ENCODE assay signal across 8 cellular contexts in the genomic region with DNA sequence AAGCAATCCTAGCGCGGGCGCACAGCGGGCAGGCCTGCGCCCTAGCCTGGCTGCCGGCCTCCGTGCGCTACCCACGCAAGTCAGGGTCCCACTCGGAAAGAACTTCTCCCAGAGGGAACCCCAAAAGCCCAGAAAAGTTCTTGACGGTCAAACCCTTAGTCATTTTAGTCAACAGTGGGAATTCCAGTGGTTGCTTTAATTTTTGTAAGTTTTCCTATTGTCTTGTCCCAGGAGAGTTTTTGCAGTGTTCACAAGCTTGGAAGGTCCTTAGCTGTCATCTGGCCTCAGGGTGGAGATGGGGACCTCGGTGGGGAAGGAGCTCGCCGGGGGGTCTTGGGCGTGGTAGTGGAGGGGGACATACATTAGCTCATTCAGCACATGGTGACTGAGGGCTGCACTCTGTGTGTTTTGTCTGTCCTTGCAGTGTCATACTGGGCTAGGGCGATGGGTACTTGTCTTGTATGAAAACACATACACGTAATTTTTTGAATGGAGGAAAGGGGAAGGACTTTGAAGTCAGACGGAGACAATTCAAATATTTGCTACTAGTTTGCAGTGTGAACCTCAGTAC. TPM values are rescaled to one million over a fixed set of nuclear protein-coding genes. Genes with fewer than 3 reads are reported as not detected.
A peak's percentile ranks its signal among the peaks of the same experiment; 100 is the strongest.
DNase-seq lines count a peak whose midpoint lies in the region; ATAC-seq, FAIRE-seq and TF ChIP-seq lines count a peak whose summit lies in the region.

No MANE protein-coding gene starts in this region.

- CTCF ChIA-PET in A673 (lab: Charles Lee), result no interaction called here
- CTCF ChIA-PET in GM10248 (lab: Yijun Ruan, JAX), result interaction anchor here (1.0 to 2.3 kb wide), 6 partner anchors 8 to 32 kb away, joined by 3 to 6 read pairs (median 3); no protein-coding TSS in a partner anchor
- CTCF ChIA-PET in IMR-90 (lab: Yijun Ruan, JAX), result no interaction called here

- peak overlapping the region; percentile 42 for H4K91ac ChIP-seq in IMR-90 (ENCODE audit: insufficient read depth, low read depth, low read length)

- H3K56ac ChIP-seq in IMR-90 (ENCODE audit: extremely low read depth, insufficient read depth, low read length), result peak overlapping the region; percentile 65

- H3K18ac ChIP-seq in IMR-90 (ENCODE audit: low read depth, low read length), result peak overlapping the region; percentile 12; the same call in 1 of the 2 replicates

- TF ChIP-seq CTCF in A673 (conservative IDR thresholded peaks at IDR 0.05; ENCODE audit: low read depth, low read length) (no peak), GM10248 (IDR thresholded peaks at IDR 0.05; ENCODE audit: control extremely low read depth, extremely low read depth, low read depth, missing control alignments) (no peak), IMR-90 (conservative IDR thresholded peaks at IDR 0.05; ENCODE audit: low read depth, low read length) (no peak), ascending aorta (IDR thresholded peaks at IDR 0.05) (no peak), kidney (IDR thresholded peaks at IDR 0.05; ENCODE audit: borderline replicate concordance, extremely low read depth, insufficient read depth) (no peak), suprapubic skin (IDR thresholded peaks at IDR 0.05) (no peak)

- peaks cover 9 to 28% of the 10 kb centered on the region in 2 experiments for H3K79me1 ChIP-seq in IMR-90 (ENCODE audit: low read depth in 1 of 2, low read length in 2 of 2)

- H3K9me3 ChIP-seq in A673 (ENCODE audit: low read depth, low read length, poor library complexity, severe bottlenecking) (no peaks in the 10 kb centered on the region), IMR-90 (ENCODE audit: control insufficient read depth, insufficient read depth, low read length) (no peaks in the 10 kb centered on the region), ascending aorta (no peaks in the 10 kb centered on the region), kidney (ENCODE audit: control insufficient read depth in 1 of 2, low read length in 2 of 2) (no peaks in the 10 kb centered on the region), suprapubic skin (no peaks in the 10 kb centered on the region)

- H2AK5ac ChIP-seq in IMR-90 (ENCODE audit: low read depth, low read length), result peak overlapping the region; percentile 42

- H3K4me1 ChIP-seq in A673 (ENCODE audit: insufficient read depth, low read length, poor library complexity, severe bottlenecking) (no peaks in the 10 kb centered on the region), IMR-90 (ENCODE audit: control insufficient read depth, insufficient read depth, low read length) (0 out of 2 replicates have a peak, but pooled peaks cover 2% of the 10 kb centered on the region), ascending aorta (peaks cover 4 to 12% of the 10 kb centered on the region in 2 donors), kidney (ENCODE audit: control insufficient read depth in 1 of 2, insufficient read depth in 1 of 2, low read depth in 1 of 2, low read length in 2 of 2) (peaks cover 13 to 17% of the 10 kb centered on the region in 2 donors), suprapubic skin (peaks cover 12% of the 10 kb centered on the region)

- peak overlapping the region; percentile 66 for H2AK9ac ChIP-seq in IMR-90 (replicated peaks; ENCODE audit: low read depth, low read length, poor library complexity)

- in situ Hi-C loops in IMR-90 (cut with MboI; ENCODE audit: low sequenced_read_pairs), result no loop called here

- peak overlapping the region; percentile 99 for H2AFZ ChIP-seq in IMR-90 (replicated peaks; ENCODE audit: low read length, poor library complexity)

- dilution Hi-C loops in IMR-90 (cut with HindIII; ENCODE audit: low sequenced_read_pairs, unreplicated experiment), result no loop called here

- intact Hi-C loops in A673 (cut with micrococcal nuclease; ENCODE audit: unreplicated experiment), result no loop called here
- intact Hi-C loops in IMR-90 (cut with micrococcal nuclease), result loop anchor here (1.0 kb wide), 1 partner anchor 21 kb away; no protein-coding TSS in a partner anchor
- intact Hi-C loops in ascending aorta (cut with DNase I), result no loop called here
- intact Hi-C loops in kidney (cut with DNase I), result no loop called here

- H4K8ac ChIP-seq in IMR-90 (ENCODE audit: low read depth in 2 of 2, low read length in 2 of 2), result peak overlapping the region; percentile 66 to 88

- H3K27ac ChIP-seq in A673 (ENCODE audit: low read depth, low read length, poor library complexity, severe bottlenecking) (peak overlapping the region; percentile 65), IMR-90 (ENCODE audit: insufficient read depth, low read length) (peak overlapping the region; percentile 71), ascending aorta (peak overlapping the region; percentile 82 to 88), kidney (ENCODE audit: low read depth in 2 of 2, low read length in 2 of 2) (peak overlapping the region; percentile 81 to 87), suprapubic skin (peak overlapping the region; percentile 80)

- H3K27me3 ChIP-seq in A673 (replicated peaks; ENCODE audit: insufficient read depth, low read depth, low read length, poor library complexity) (no peaks in the 10 kb centered on the region), IMR-90 (ENCODE audit: control insufficient read depth, insufficient read depth, low read length) (no peaks in the 10 kb centered on the region), ascending aorta (no peaks in the 10 kb centered on the region), suprapubic skin (no peaks in the 10 kb centered on the region)

- peak overlapping the region; percentile 23 for H2BK5ac ChIP-seq in IMR-90 (ENCODE audit: low read depth, low read length, poor library complexity, severe bottlenecking)

- no peak for TF ChIP-seq RAD21 in IMR-90 (IDR thresholded peaks at IDR 0.05; ENCODE audit: low read length)

- peak overlapping the region; percentile 46; the same call in 1 of the 2 replicates for H2BK120ac ChIP-seq in IMR-90 (ENCODE audit: low read depth, low read length)

- H3K36me3 ChIP-seq in A673 (ENCODE audit: insufficient read depth, low read length, poor library complexity, severe bottlenecking), result no peaks in the 10 kb centered on the region
- H3K36me3 ChIP-seq in IMR-90 (ENCODE audit: control insufficient read depth, insufficient read depth, low read length), result no peaks in the 10 kb centered on the region
- H3K36me3 ChIP-seq in ascending aorta, result no peaks in the 10 kb centered on the region
- H3K36me3 ChIP-seq in kidney (ENCODE audit: control insufficient read depth in 1 of 2, insufficient read depth in 2 of 2, low read length in 2 of 2), result peaks cover 0 to 2% of the 10 kb centered on the region in 2 donors
- no peaks in the 10 kb centered on the region for H3K36me3 ChIP-seq in suprapubic skin

- no CpG with 5 or more reads among the region's 18 CpGs for WGBS in IMR-90 (ENCODE audit: extremely low coverage in 2 of 2, insufficient read length in 1 of 2), 2 experiments
- WGBS in suprapubic skin, result 2% methylated on average over 13 of the region's 18 CpGs

- H3K4me2 ChIP-seq in IMR-90 (ENCODE audit: low read depth, low read length), result peak overlapping the region; percentile 98

- no peak for TF ChIP-seq POLR2A in IMR-90 (IDR thresholded peaks at IDR 0.05; ENCODE audit: low read depth, low read length)
- TF ChIP-seq POLR2A in suprapubic skin (IDR thresholded peaks at IDR 0.05), result no peak

- H3K4ac ChIP-seq in IMR-90 (ENCODE audit: low read depth, low read length), result peak overlapping the region; percentile 65

- peak overlapping the region; percentile 93 for H3K4me3 ChIP-seq in A673 (ENCODE audit: low read depth, low read length, poor library complexity, severe bottlenecking)
- peak overlapping the region; percentile 65 for H3K4me3 ChIP-seq in IMR-90 (ENCODE audit: insufficient read depth, low read depth, low read length)
- H3K4me3 ChIP-seq in ascending aorta, result peak overlapping the region; percentile 68 to 77
- H3K4me3 ChIP-seq in kidney (ENCODE audit: low read length in 2 of 2), result peak overlapping the region; percentile 74 to 79
- peak overlapping the region; percentile 77 for H3K4me3 ChIP-seq in suprapubic skin

- FAIRE-seq in kidney (lab: Jason Lieb, UNC), result no peak

- POLR2A ChIA-PET in A673 (lab: Charles Lee; ENCODE audit: low non-redundant PET), result no interaction called here
- POLR2A ChIA-PET in GM10248 (lab: Yijun Ruan, JAX), result no interaction called here
- POLR2A ChIA-PET in IMR-90 (lab: Charles Lee; ENCODE audit: unreplicated experiment), result no interaction called here

- H3K9ac ChIP-seq in IMR-90 (ENCODE audit: low read depth, low read length), result peak overlapping the region; percentile 75
- H3K9ac ChIP-seq in kidney (ENCODE audit: low read length in 2 of 2), result peak overlapping the region; percentile 43 to 75

- H3K14ac ChIP-seq in IMR-90 (replicated peaks; ENCODE audit: low read depth, low read length), result peak overlapping the region; percentile 76

- H4K20me1 ChIP-seq in IMR-90 (ENCODE audit: insufficient read depth, low read length), result no peaks in the 10 kb centered on the region

- H2BK15ac ChIP-seq in IMR-90 (ENCODE audit: low read depth, low read length), result 0 out of 3 replicates have a peak overlapping the region, but pooled peaks have one; percentile 1

- ATAC-seq in IMR-90 (ENCODE audit: low read depth), result peak; percentile 2

- H4K5ac ChIP-seq in IMR-90 (ENCODE audit: low read depth, low read length), result 0 out of 2 replicates have a peak overlapping the region, but pooled peaks have one; percentile 7

- H3K23ac ChIP-seq in IMR-90 (ENCODE audit: low read depth, low read length), result peak overlapping the region; percentile 76

- DNase-seq in A673 (ENCODE audit: low spot score) (peak; percentile 28), GM10248 (ENCODE audit: extremely low spot score) (peak; percentile 42), IMR-90 (no peak), ascending aorta (ENCODE audit: low spot score in 2 of 2) (peak in 1 of 2 donors; percentile 66), kidney (no peak), suprapubic skin (ENCODE audit: low spot score in 2 of 2) (peak in 1 of 2 donors; percentile 78), NCI-H446 treated with DMSO at 0.1 percent for 48 hours (lab: John Stamatoyannopoulos, UW) (no peak), UCSD-AML1 (lab: John Stamatoyannopoulos, UW; ENCODE audit: unreplicated experiment) (no peak)

- BruUV-seq in A673 (replicated peaks; lab: Mats Ljungman, UMichigan) (no TSS peak), IMR-90 (replicated peaks; lab: Mats Ljungman, UMichigan) (no TSS peak)

- H2BK20ac ChIP-seq in IMR-90 (ENCODE audit: low read depth, low read length), result peak overlapping the region; percentile 11; the same call in 1 of the 2 replicates

- no peak for TF ChIP-seq EP300 in suprapubic skin (IDR thresholded peaks at IDR 0.05)

- H3K9me1 ChIP-seq in IMR-90 (ENCODE audit: insufficient read depth, low read length), result peaks cover 7% of the 10 kb centered on the region

RNA-seq across cellular contexts. Expression of gene MINDY4, which starts 0.7 kb away (rescaled TPM):
- total RNA-seq in A673 (2021), result 3.8 and 4.0 TPM in 2 replicates
- 3.6 TPM in 2 replicates for total RNA-seq in IMR-90 (2012; rRNA removed)
- polyA plus RNA-seq in IMR-90 (2012; rRNA removed), result 1.8 and 1.9 TPM in 2 replicates
- polyA plus RNA-seq in IMR-90 (2012; cell fraction: cytosol; rRNA removed), result 0.75 and 1.1 TPM in 2 replicates
- 1.9 and 3.0 TPM in 2 replicates for polyA plus RNA-seq in IMR-90 (2012; cell fraction: nucleus; rRNA removed; ENCODE audit: low replicate concordance)
- 6.0 TPM for total RNA-seq in ascending aorta
- 15.3 TPM for total RNA-seq in kidney
- 5.3 TPM for polyA plus RNA-seq in kidney (ENCODE audit: insufficient read depth, low read depth, low replicate concordance)
- total RNA-seq in suprapubic skin, result 10 to 100 TPM in 1 of 4 donors, 1 to 10 TPM in 3; 4.6 to 10.5 (median 6.1) TPM

RNA-seq across cellular contexts. Expression of gene INMT, which starts 20.0 kb away (rescaled TPM):
- 0.11 and 0.17 TPM in 2 replicates for total RNA-seq in A673 (2021)
- total RNA-seq in IMR-90 (2012; rRNA removed), result 1.7 and 2.2 TPM in 2 replicates
- polyA plus RNA-seq in IMR-90 (2012; rRNA removed), result 0.34 and 0.39 TPM in 2 replicates
- 0.54 and 0.75 TPM in 2 replicates for polyA plus RNA-seq in IMR-90 (2012; cell fraction: cytosol; rRNA removed)
- 0.47 and 0.61 TPM in 2 replicates for polyA plus RNA-seq in IMR-90 (2012; cell fraction: nucleus; rRNA removed; ENCODE audit: low replicate concordance)
- total RNA-seq in ascending aorta, result 51.8 TPM
- total RNA-seq in kidney, result 44.8 TPM
- polyA plus RNA-seq in kidney (ENCODE audit: insufficient read depth, low read depth, low replicate concordance), result 34.5 TPM
- 1 to 10 TPM; 1.3 to 9.7 (median 4.2) TPM for total RNA-seq in suprapubic skin

Comparison
In these comparisons a context has a peak if more than half of its experiments do, and no peak if none do; other contexts are left out.
1. DNase-seq: peak in A673 (single experiment) and GM10248 (single experiment); none in IMR-90 (single experiment), kidney (single experiment), NCI-H446 treated with DMSO at 0.1 percent for 48 hours (single experiment) and UCSD-AML1 (single experiment).
2. Peak in every context shown above with its lines, with median percentiles within 50 percentile points of each other: H3K27ac ChIP-seq and H3K4me3 ChIP-seq.